Comparison of ENCODE assay signal across 19 cellular contexts in genomic region chr3:50817756-50818518, GRCh38.
"Had no signal": no experiment of that assay in that cellular context is flagged by ENCODE, and none has a peak within 500 bp of the region (broad histone marks: within the 10 kb centered on the region; RNA-seq: fewer than 3 reads in every experiment).

No MANE protein-coding gene starts in this region.

- H3K36me3 ChIP-seq: adrenal gland, thyroid gland had no signal

- H3K4me1 ChIP-seq: adrenal gland had no signal

- H3K27me3 ChIP-seq: adrenal gland, thyroid gland had no signal

- DNase-seq: activated B cell treated with CpG ODN at 0.5 μM for 24 hours; activated CD4-positive, alpha-beta T cell treated with anti-CD3 and anti-CD28 coated beads, Interleukin-2, amount 10 ng/mL, durations not matched to agents 7 days and 5 days; activated CD8-positive, alpha-beta memory T cell treated with anti-CD3 and anti-CD28 coated beads for 24 hours; activated naive CD4-positive, alpha-beta T cell treated with anti-CD3 and anti-CD28 coated beads, Interleukin-2, amount 50 U/mL, for 16 hours; activated T-cell treated with anti-CD3 and anti-CD28 coated beads for 4 hours; adrenal gland; caudate nucleus; effector memory CD4-positive, alpha-beta T cell; islet precursor cell; mammary epithelial cell; occipital lobe; right cardiac atrium; thyroid gland had no signal

- H3K27ac Mint-ChIP-seq: activated B cell treated with CpG ODN at 0.5 μM for 24 hours; activated CD4-positive, alpha-beta T cell treated with anti-CD3 and anti-CD28 coated beads, Interleukin-2, amount 10 ng/mL, durations not matched to agents 7 days and 5 days; activated T-helper 2 cell treated with anti-CD3 and anti-CD28 coated beads, Interferon-gamma antibody, Interleukin-2, Interleukin-4, amounts not matched to agents 10 μg/mL and 5 μg/mL and 100 μg/mL, durations not matched to agents 14 hours and 24 hours and 36 hours; natural killer cell treated with Interleukin-12 subunit alpha and Interleukin-12 subunit beta and Interleukin-15 and Interleukin-18, amount 100 ng/mL, for 72 hours; progenitor cell of endocrine pancreas; stimulated activated effector memory CD8-positive, alpha-beta T cell treated with anti-CD3 and anti-CD28 coated beads, Interleukin-12 subunit alpha, Interleukin-12 subunit beta, amount 100 ng/mL, for 72 hours had no signal

- H3K4me1 Mint-ChIP-seq: activated B cell treated with CpG ODN at 0.5 μM for 24 hours; activated CD4-positive, alpha-beta T cell treated with anti-CD3 and anti-CD28 coated beads, Interleukin-2, amount 10 ng/mL, durations not matched to agents 7 days and 5 days; stimulated activated effector memory CD8-positive, alpha-beta T cell treated with anti-CD3 and anti-CD28 coated beads, Interleukin-12 subunit alpha, Interleukin-12 subunit beta, amount 100 ng/mL, for 72 hours had no signal

- H3K4me3 ChIP-seq: adrenal gland, coronary artery, thyroid gland had no signal

- H3K27me3 Mint-ChIP-seq: activated B cell treated with CpG ODN at 0.5 μM for 24 hours; activated CD4-positive, alpha-beta T cell treated with anti-CD3 and anti-CD28 coated beads, Interleukin-2, amount 10 ng/mL, durations not matched to agents 7 days and 5 days; progenitor cell of endocrine pancreas had no signal

- H3K9me3 Mint-ChIP-seq: activated B cell treated with CpG ODN at 0.5 μM for 24 hours; activated CD4-positive, alpha-beta T cell treated with anti-CD3 and anti-CD28 coated beads, Interleukin-2, amount 10 ng/mL, durations not matched to agents 7 days and 5 days; activated T-helper 2 cell treated with anti-CD3 and anti-CD28 coated beads, Interferon-gamma antibody, Interleukin-2, Interleukin-4, amounts not matched to agents 10 μg/mL and 5 μg/mL and 100 μg/mL, durations not matched to agents 14 hours and 24 hours and 36 hours; natural killer cell treated with Interleukin-12 subunit alpha and Interleukin-12 subunit beta and Interleukin-15 and Interleukin-18, amount 100 ng/mL, for 72 hours; stimulated activated effector memory CD8-positive, alpha-beta T cell treated with anti-CD3 and anti-CD28 coated beads, Interleukin-12 subunit alpha, Interleukin-12 subunit beta, amount 100 ng/mL, for 72 hours had no signal

- H3K27ac ChIP-seq: adrenal gland, coronary artery had no signal

- ATAC-seq: left lobe of liver; natural killer cell treated with Interleukin-12 subunit alpha and Interleukin-12 subunit beta and Interleukin-15 and Interleukin-18, amount 100 ng/mL, for 72 hours; right cardiac atrium; stimulated activated effector memory CD8-positive, alpha-beta T cell treated with anti-CD3 and anti-CD28 coated beads, Interleukin-12 subunit alpha, Interleukin-12 subunit beta, amount 100 ng/mL, for 72 hours had no signal

- H3K4me3 Mint-ChIP-seq: activated B cell treated with CpG ODN at 0.5 μM for 24 hours; activated CD4-positive, alpha-beta T cell treated with anti-CD3 and anti-CD28 coated beads, Interleukin-2, amount 10 ng/mL, durations not matched to agents 7 days and 5 days; natural killer cell treated with Interleukin-12 subunit alpha and Interleukin-12 subunit beta and Interleukin-15 and Interleukin-18, amount 100 ng/mL, for 72 hours; stimulated activated effector memory CD8-positive, alpha-beta T cell treated with anti-CD3 and anti-CD28 coated beads, Interleukin-12 subunit alpha, Interleukin-12 subunit beta, amount 100 ng/mL, for 72 hours had no signal

- H3K9me3 ChIP-seq: adrenal gland, thyroid gland had no signal

- H3K36me3 Mint-ChIP-seq: natural killer cell treated with Interleukin-12 subunit alpha and Interleukin-12 subunit beta and Interleukin-15 and Interleukin-18, amount 100 ng/mL, for 72 hours; stimulated activated effector memory CD8-positive, alpha-beta T cell treated with anti-CD3 and anti-CD28 coated beads, Interleukin-12 subunit alpha, Interleukin-12 subunit beta, amount 100 ng/mL, for 72 hours had no signal
